1 cellular context compared by ENCODE assay signal in the genomic region with DNA sequence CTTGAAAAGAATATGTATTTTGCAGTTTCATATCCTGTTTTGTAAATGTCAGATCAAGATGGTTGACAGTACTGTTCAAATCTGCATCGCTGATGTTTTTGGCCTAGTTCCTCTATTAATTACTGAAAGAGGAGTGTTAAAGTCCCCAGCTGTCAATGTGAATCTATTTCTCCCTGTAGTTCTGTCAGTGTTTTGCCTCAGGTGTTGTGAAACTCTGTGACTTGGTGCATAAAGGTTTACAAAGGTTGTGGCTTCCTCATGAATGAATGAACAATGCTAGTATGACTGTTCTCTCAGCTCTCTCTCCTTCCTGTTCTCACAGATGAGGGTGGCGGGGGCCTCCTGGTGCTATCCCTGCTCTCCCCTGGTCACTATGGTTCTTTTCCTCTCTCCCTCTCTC.
TF ChIP-seq lines count a peak whose summit lies in the region.

No MANE protein-coding gene starts in this region.

TF ChIP-seq in GM12878, 131 proteins besides CTCF, POLR2A, EP300 and RAD21 (continued from another document and continues in another):
- TF ChIP-seq, protein P1, sequence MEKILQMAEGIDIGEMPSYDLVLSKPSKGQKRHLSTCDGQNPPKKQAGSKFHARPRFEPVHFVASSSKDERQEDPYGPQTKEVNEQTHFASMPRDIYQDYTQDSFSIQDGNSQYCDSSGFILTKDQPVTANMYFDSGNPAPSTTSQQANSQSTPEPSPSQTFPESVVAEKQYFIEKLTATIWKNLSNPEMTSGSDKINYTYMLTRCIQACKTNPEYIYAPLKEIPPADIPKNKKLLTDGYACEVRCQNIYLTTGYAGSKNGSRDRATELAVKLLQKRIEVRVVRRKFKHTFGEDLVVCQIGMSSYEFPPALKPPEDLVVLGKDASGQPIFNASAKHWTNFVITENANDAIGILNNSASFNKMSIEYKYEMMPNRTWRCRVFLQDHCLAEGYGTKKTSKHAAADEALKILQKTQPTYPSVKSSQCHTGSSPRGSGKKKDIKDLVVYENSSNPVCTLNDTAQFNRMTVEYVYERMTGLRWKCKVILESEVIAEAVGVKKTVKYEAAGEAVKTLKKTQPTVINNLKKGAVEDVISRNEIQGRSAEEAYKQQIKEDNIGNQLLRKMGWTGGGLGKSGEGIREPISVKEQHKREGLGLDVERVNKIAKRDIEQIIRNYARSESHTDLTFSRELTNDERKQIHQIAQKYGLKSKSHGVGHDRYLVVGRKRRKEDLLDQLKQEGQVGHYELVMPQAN (conservative IDR thresholded peaks at IDR 0.05), result no peak
- TF ChIP-seq NR2C2 (IDR thresholded peaks at IDR 0.05; ENCODE audit: borderline replicate concordance, control insufficient read depth, insufficient read length, low read depth) (no peak), STAT3 (IDR thresholded peaks at IDR 0.05; ENCODE audit: low read depth, low read length) (0 out of 2 replicates have a peak, but pooled peaks have one; percentile 16), BACH1 (IDR thresholded peaks at IDR 0.05; ENCODE audit: borderline replicate concordance) (no peak; the same call in 1 of the 2 replicates), SMAD1 (IDR thresholded peaks at IDR 0.05; ENCODE audit: low read depth, partially characterized antibody) (no peak), SUPT20H (IDR thresholded peaks at IDR 0.05; ENCODE audit: borderline replicate concordance, control insufficient read depth, low read depth, low read length) (no peak), SREBF2 (IDR thresholded peaks at IDR 0.05; ENCODE audit: low read length) (no peak), RELA (IDR thresholded peaks at IDR 0.05; ENCODE audit: borderline replicate concordance, partially characterized antibody) (no peak), BMI1 (IDR thresholded peaks at IDR 0.05; ENCODE audit: borderline replicate concordance) (no peak), IRF3 (IDR thresholded peaks at IDR 0.05) (no peak), POU2F2 (IDR thresholded peaks at IDR 0.05; ENCODE audit: borderline replicate concordance, low read depth, low read length) (peak; percentile 78; the same call in 2 of the 3 replicates), ZNF24 (IDR thresholded peaks at IDR 0.05) (peak; percentile 94), RAD51 (IDR thresholded peaks at IDR 0.05) (no peak), YY1 (IDR thresholded peaks at IDR 0.05; ENCODE audit: low read depth, low read length) (no peak), KDM1A (IDR thresholded peaks at IDR 0.05; ENCODE audit: borderline replicate concordance) (no peak), TAF1 (IDR thresholded peaks at IDR 0.05; ENCODE audit: borderline replicate concordance, low read depth, low read length) (no peak), HDAC2 (IDR thresholded peaks at IDR 0.05) (no peak), MAX (IDR thresholded peaks at IDR 0.05; ENCODE audit: low read depth, low read length) (no peak), JUNB (IDR thresholded peaks at IDR 0.05) (peak; percentile 85), FOXM1 (IDR thresholded peaks at IDR 0.05; ENCODE audit: low read depth, low read length) (peak; percentile 68; the same call in 1 of the 2 replicates), NFIC (IDR thresholded peaks at IDR 0.05; ENCODE audit: low read depth, low read length) (peak; percentile 89), NFYA (IDR thresholded peaks at IDR 0.05; ENCODE audit: borderline replicate concordance, low read depth, low read length) (no peak), ZNF274 (IDR thresholded peaks at IDR 0.05; ENCODE audit: insufficient read depth, insufficient read length) (no peak), BHLHE40 (IDR thresholded peaks at IDR 0.05; ENCODE audit: borderline replicate concordance in 1 of 2, low read depth in 2 of 2, low read length in 1 of 2) (peak in 1 of 2 experiments; percentile 61; a peak in 2 of 4 replicates), EZH2 (IDR thresholded peaks at IDR 0.05; ENCODE audit: borderline replicate concordance, control insufficient read depth, low read depth, low read length) (no peak), SRF (IDR thresholded peaks at IDR 0.05; ENCODE audit: low read depth in 2 of 2, low read length in 2 of 2) (no peak), SUZ12 (IDR thresholded peaks at IDR 0.05; ENCODE audit: unreplicated experiment) (no peak), DPF2 (IDR thresholded peaks at IDR 0.05) (peak; percentile 60; the same call in 1 of the 2 replicates), CREM (IDR thresholded peaks at IDR 0.05; ENCODE audit: low read depth) (peak; percentile 71; the same call in 1 of the 2 replicates), E2F8 (IDR thresholded peaks at IDR 0.05; ENCODE audit: low read depth, partially characterized antibody) (no peak), JUND (IDR thresholded peaks at IDR 0.05; ENCODE audit: low read depth, low read length) (peak; percentile 30; the same call in 1 of the 2 replicates), ASH2L (IDR thresholded peaks at IDR 0.05; ENCODE audit: borderline replicate concordance, low read depth) (no peak), HSF1 (IDR thresholded peaks at IDR 0.05; ENCODE audit: low read depth, low read length) (no peak), SMC3 (IDR thresholded peaks at IDR 0.05; ENCODE audit: borderline replicate concordance, low read length) (no peak), CBX5 (IDR thresholded peaks at IDR 0.05; ENCODE audit: low read depth) (0 out of 2 replicates have a peak, but pooled peaks have one; percentile 21), IKZF2 (IDR thresholded peaks at IDR 0.05) (peak; percentile 79 to 85), SIN3A (IDR thresholded peaks at IDR 0.05; ENCODE audit: low read depth, low read length) (peak; percentile 69; the same call in 1 of the 2 replicates), TBL1XR1 (IDR thresholded peaks at IDR 0.05; ENCODE audit: low read depth, low read length) (no peak), HDGF (IDR thresholded peaks at IDR 0.05) (0 out of 2 replicates have a peak, but pooled peaks have one; percentile 42), ZBTB11 (CRISPR knock-in tag; IDR thresholded peaks at IDR 0.05) (no peak), NBN (IDR thresholded peaks at IDR 0.05) (peak; percentile 67; the same call in 1 of the 2 replicates), CBX3 (IDR thresholded peaks at IDR 0.05; ENCODE audit: borderline replicate concordance, low read depth) (no peak), NR2C1 (IDR thresholded peaks at IDR 0.05) (no peak), TCF12 (IDR thresholded peaks at IDR 0.05; ENCODE audit: low read depth, low read length) (peak; percentile 74), NFXL1 (IDR thresholded peaks at IDR 0.05; ENCODE audit: borderline replicate concordance) (no peak), HCFC1 (IDR thresholded peaks at IDR 0.05; ENCODE audit: low read length) (no peak), RELB (IDR thresholded peaks at IDR 0.05; ENCODE audit: low read depth) (no peak; the same call in 1 of the 2 replicates), KLF5 (IDR thresholded peaks at IDR 0.05; ENCODE audit: partially characterized antibody) (no peak), IRF4 (IDR thresholded peaks at IDR 0.05; ENCODE audit: low read depth, low read length) (peak; percentile 79)
- TF ChIP-seq, protein P2, sequence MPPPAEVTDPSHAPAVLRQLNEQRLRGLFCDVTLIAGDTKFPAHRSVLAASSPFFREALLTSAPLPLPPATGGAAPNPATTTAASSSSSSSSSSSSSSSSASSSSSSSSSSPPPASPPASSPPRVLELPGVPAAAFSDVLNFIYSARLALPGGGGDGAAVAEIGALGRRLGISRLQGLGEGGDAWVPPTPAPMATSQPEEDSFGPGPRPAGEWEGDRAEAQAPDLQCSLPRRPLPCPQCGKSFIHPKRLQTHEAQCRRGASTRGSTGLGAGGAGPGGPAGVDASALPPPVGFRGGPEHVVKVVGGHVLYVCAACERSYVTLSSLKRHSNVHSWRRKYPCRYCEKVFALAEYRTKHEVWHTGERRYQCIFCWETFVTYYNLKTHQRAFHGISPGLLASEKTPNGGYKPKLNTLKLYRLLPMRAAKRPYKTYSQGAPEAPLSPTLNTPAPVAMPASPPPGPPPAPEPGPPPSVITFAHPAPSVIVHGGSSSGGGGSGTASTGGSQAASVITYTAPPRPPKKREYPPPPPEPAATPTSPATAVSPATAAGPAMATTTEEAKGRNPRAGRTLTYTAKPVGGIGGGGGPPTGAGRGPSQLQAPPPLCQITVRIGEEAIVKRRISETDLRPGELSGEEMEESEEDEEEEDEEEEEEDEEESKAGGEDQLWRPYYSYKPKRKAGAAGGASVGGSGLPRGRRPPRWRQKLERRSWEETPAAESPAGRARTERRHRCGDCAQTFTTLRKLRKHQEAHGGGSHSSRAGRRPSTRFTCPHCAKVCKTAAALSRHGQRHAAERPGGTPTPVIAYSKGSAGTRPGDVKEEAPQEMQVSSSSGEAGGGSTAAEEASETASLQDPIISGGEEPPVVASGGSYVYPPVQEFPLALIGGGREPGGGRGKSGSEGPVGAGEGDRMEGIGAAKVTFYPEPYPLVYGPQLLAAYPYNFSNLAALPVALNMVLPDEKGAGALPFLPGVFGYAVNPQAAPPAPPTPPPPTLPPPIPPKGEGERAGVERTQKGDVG (CRISPR knock-in tag; IDR thresholded peaks at IDR 0.05), result no peak
